25 cellular contexts compared by ENCODE assay signal in genomic region chr14:70315942-70316341, GRCh38.
"Had no signal": no experiment of that assay in that cellular context is flagged by ENCODE, and none has a peak within 500 bp of the region (broad histone marks: within the 10 kb centered on the region; RNA-seq: fewer than 3 reads in every experiment).

No MANE protein-coding gene starts in this region.

- H3K27ac Mint-ChIP-seq: activated naive CD4-positive, alpha-beta T cell treated with anti-CD3 and anti-CD28 coated beads, Interleukin-2, amount 50 U/mL, for 72 hours; activated T-cell treated with anti-CD3 and anti-CD28 coated beads, Interleukin-2, amount 50 U/mL, for 72 hours; mesothelial cell of epicardium; naive thymus-derived CD4-positive, alpha-beta T cell; progenitor cell of endocrine pancreas had no signal

- H3K27ac ChIP-seq: cardiac muscle cell, gastrocnemius medialis, ovary, sigmoid colon, suprapubic skin, tibial artery, upper lobe of right lung, VCaP had no signal

- H3K4me3 ChIP-seq: cardiac muscle cell, gastrocnemius medialis, ovary, sigmoid colon, suprapubic skin, tibial artery, upper lobe of right lung had no signal

- DNase-seq: activated CD4-positive, alpha-beta T cell treated with anti-CD3 and anti-CD28 coated beads for 4 hours; activated CD4-positive, alpha-beta T cell treated with anti-CD3 and anti-CD28 coated beads, Interleukin-2, amount 50 U/mL, for 4 hours; activated naive CD4-positive, alpha-beta T cell; activated T-cell treated with anti-CD3 and anti-CD28 coated beads for 4 hours; activated T-cell treated with anti-CD3 and anti-CD28 coated beads, Interleukin-2, amount 50 U/mL, for 72 hours; cerebellar nuclear complex; gastrocnemius medialis; glutamatergic neuron; islet precursor cell; left cardiac atrium; naive thymus-derived CD4-positive, alpha-beta T cell; ovary; retina; sigmoid colon; stimulated activated CD4-positive, alpha-beta T cell treated with anti-CD3 and anti-CD28 coated beads, Interleukin-15, amount 100 ng/mL, for 24 hours; stimulated activated CD4-positive, alpha-beta T cell treated with anti-CD3 and anti-CD28 coated beads, Interleukin-2, amount 100 ng/mL, for 24 hours; stimulated activated naive CD4-positive, alpha-beta T cell; tibial artery; upper lobe of right lung had no signal

- ATAC-seq: activated naive CD4-positive, alpha-beta T cell treated with anti-CD3 and anti-CD28 coated beads, Interleukin-2, amount 50 U/mL, for 72 hours; activated T-cell treated with anti-CD3 and anti-CD28 coated beads, Interleukin-2, amount 50 U/mL, for 72 hours; gastrocnemius medialis; left cardiac atrium; naive thymus-derived CD4-positive, alpha-beta T cell; upper lobe of right lung had no signal

- H3K4me1 Mint-ChIP-seq: mesothelial cell of epicardium; naive thymus-derived CD4-positive, alpha-beta T cell had no signal

- H3K36me3 Mint-ChIP-seq: activated naive CD4-positive, alpha-beta T cell treated with anti-CD3 and anti-CD28 coated beads, Interleukin-2, amount 50 U/mL, for 72 hours; mesothelial cell of epicardium had no signal

- H3K9me3 ChIP-seq: gastrocnemius medialis, ovary, sigmoid colon, suprapubic skin, upper lobe of right lung had no signal

- H3K4me1 ChIP-seq: gastrocnemius medialis, sigmoid colon, tibial artery, upper lobe of right lung had no signal

- H3K27me3 ChIP-seq: gastrocnemius medialis, ovary, sigmoid colon, suprapubic skin had no signal

- H3K36me3 ChIP-seq: cardiac muscle cell, gastrocnemius medialis, ovary, sigmoid colon, suprapubic skin, tibial artery, upper lobe of right lung had no signal

- H3K27me3 Mint-ChIP-seq: progenitor cell of endocrine pancreas had no signal

- H3K4me3 Mint-ChIP-seq: activated T-cell treated with anti-CD3 and anti-CD28 coated beads, Interleukin-2, amount 50 U/mL, for 72 hours; mesothelial cell of epicardium; naive thymus-derived CD4-positive, alpha-beta T cell had no signal
